22 cellular contexts compared by ENCODE assay signal in genomic region chr20:25339608-25340007, GRCh38. TPM values are rescaled to one million over a fixed set of nuclear protein-coding genes. Genes with fewer than 3 reads are reported as not detected.
A peak's percentile ranks its signal among the peaks of the same experiment; 100 is the strongest.
DNase-seq lines count a peak whose midpoint lies in the region; ATAC-seq, FAIRE-seq and TF ChIP-seq lines count a peak whose summit lies in the region.
"Had no signal": no experiment of that assay in that cellular context is flagged by ENCODE, and none has a peak within 500 bp of the region (broad histone marks: within the 10 kb centered on the region; RNA-seq: fewer than 3 reads in every experiment).

No MANE protein-coding gene starts in this region.

- BruUV-seq in Caco-2 (replicated peaks; lab: Mats Ljungman, UMichigan) (no TSS peak), HepG2 (replicated peaks; lab: Mats Ljungman, UMichigan) (no TSS peak)

- H3K27me3 Mint-ChIP-seq in Caco-2 (ENCODE audit: insufficient read depth, unreplicated experiment): no peaks in the 10 kb centered on the region
- no peaks in the 10 kb centered on the region for H3K27me3 Mint-ChIP-seq in neural progenitor cell (ENCODE audit: insufficient read depth, low read depth)
- H3K27me3 Mint-ChIP-seq: activated CD4-positive, alpha-beta memory T cell treated with anti-CD3 and anti-CD28 coated beads, Interleukin-2, amount 10 ng/mL, durations not matched to agents 7 days and 5 days; IgD-negative memory B cell; stimulated activated naive CD8-positive, alpha-beta T cell treated with anti-CD3 and anti-CD28 coated beads, Interleukin-15, amount 100 ng/mL, for 72 hours; T-helper 17 cell had no signal

- intact Hi-C loops in Caco-2 (cut with micrococcal nuclease; ENCODE audit: unreplicated experiment): loop anchor here (1.0 to 2.0 kb wide), 3 partner anchors 15 to 51 kb away; partner anchors contain the start of gene ABHD12
- intact Hi-C loops in HepG2 (cut with micrococcal nuclease; ENCODE audit: unreplicated experiment): loop anchor here (2.0 kb wide), 1 partner anchor 39 kb away; no protein-coding TSS in a partner anchor
- intact Hi-C loops in prostate gland (cut with DNase I): no loop called here

- H3K4me3 Mint-ChIP-seq in Caco-2 (ENCODE audit: unreplicated experiment) (peak overlapping the region; percentile 63), neural progenitor cell (no peak overlapping the region)
- H3K4me3 Mint-ChIP-seq: activated CD4-positive, alpha-beta memory T cell treated with anti-CD3 and anti-CD28 coated beads, Interleukin-2, amount 10 ng/mL, durations not matched to agents 7 days and 5 days; IgD-negative memory B cell; stimulated activated naive CD8-positive, alpha-beta T cell treated with anti-CD3 and anti-CD28 coated beads, Interleukin-15, amount 100 ng/mL, for 72 hours; T-helper 17 cell had no signal

- H2AFZ ChIP-seq in HepG2 (ENCODE audit: low read length): no peak overlapping the region
- no peak overlapping the region for H2AFZ ChIP-seq in neural progenitor cell (replicated peaks)

- peak overlapping the region; percentile 67 for H3K4me2 ChIP-seq in HepG2 (ENCODE audit: low read depth, low read length)
- H3K4me2 ChIP-seq in neural progenitor cell: no peak overlapping the region
- H3K4me2 ChIP-seq: BLaER1 had no signal

- H3K4me1 ChIP-seq in Caco-2 (peaks cover 51% of the 10 kb centered on the region), HepG2 (ENCODE audit: insufficient read depth, low read length) (peaks cover 45% of the 10 kb centered on the region), prostate gland (replicated peaks) (peaks cover 7% of the 10 kb centered on the region), neural progenitor cell (no peaks in the 10 kb centered on the region)
- H3K4me1 ChIP-seq: right atrium auricular region had no signal

- H3K27ac ChIP-seq in HepG2 (ENCODE audit: extremely low read length, insufficient read depth, low read length) (peak overlapping the region; percentile 70), prostate gland (peak overlapping the region; percentile 22 to 28), neural progenitor cell (no peak overlapping the region)
- H3K27ac ChIP-seq: BLaER1, right atrium auricular region, SK-N-MC had no signal

- WGBS in HepG2 (ENCODE audit: low lambda C conversion rate): 41% methylated on average over 12 of the region's 12 CpGs
- 60% methylated on average over 12 of the region's 12 CpGs for WGBS in prostate gland

- in situ Hi-C loops in HepG2 (cut with HindIII; ENCODE audit: extremely low pct_ligation_motif_present, low pct_unique_long_range_greater_than_20kb): no loop called here

- H4K20me1 ChIP-seq in HepG2 (ENCODE audit: insufficient read depth, low read length) (peaks cover 4% of the 10 kb centered on the region), neural progenitor cell (ENCODE audit: low read depth) (peaks cover 29% of the 10 kb centered on the region)

- peaks cover 9% of the 10 kb centered on the region for H3K9me3 Mint-ChIP-seq in Caco-2 (ENCODE audit: unreplicated experiment)
- H3K9me3 Mint-ChIP-seq in neural progenitor cell: peaks cover 12% of the 10 kb centered on the region
- H3K9me3 Mint-ChIP-seq: activated CD4-positive, alpha-beta memory T cell treated with anti-CD3 and anti-CD28 coated beads, Interleukin-2, amount 10 ng/mL, durations not matched to agents 7 days and 5 days; IgD-negative memory B cell; stimulated activated naive CD8-positive, alpha-beta T cell treated with anti-CD3 and anti-CD28 coated beads, Interleukin-15, amount 100 ng/mL, for 72 hours had no signal

- peak; percentile 15 for FAIRE-seq in HepG2 (lab: Jason Lieb, UNC)
- FAIRE-seq: bronchial epithelial cell had no signal

- POLR2A ChIA-PET in Caco-2 (lab: Charles Lee): interaction anchor here (1.2 kb wide), 1 partner anchor 68 kb away, joined by 4 read pairs; the partner anchor contains the start of gene GINS1
- POLR2A ChIA-PET in HepG2 (lab: Yijun Ruan, JAX): interaction anchor here (0.7 to 4.8 kb wide), 9 partner anchors 22 to 352 kb away, joined by 3 to 38 read pairs (median 8); partner anchors contain the start of genes ABHD12 and GINS1

- no peak for TF ChIP-seq RAD21 in HepG2 (CRISPR knock-in tag; IDR thresholded peaks at IDR 0.05)

- TF ChIP-seq CTCF in Caco-2 (IDR thresholded peaks at IDR 0.05; ENCODE audit: insufficient read depth in 1 of 2, low read depth in 1 of 2, low read length in 1 of 2, severe bottlenecking in 1 of 2, unreplicated experiment in 1 of 2): peak in 1 of 2 experiments; percentile 8
- TF ChIP-seq CTCF in HepG2 (CRISPR knock-in tag; IDR thresholded peaks at IDR 0.05): peak; percentile 16
- no peak for TF ChIP-seq CTCF in prostate gland (IDR thresholded peaks at IDR 0.05)
- TF ChIP-seq CTCF in GM20000 (IDR thresholded peaks at IDR 0.05; ENCODE audit: extremely low read depth, missing control alignments): no peak
- no peak for TF ChIP-seq CTCF in neural progenitor cell (IDR thresholded peaks at IDR 0.05)

- peak; percentile 72 to 77 for DNase-seq in Caco-2
- peak; percentile 56 for DNase-seq in NCI-H510A (lab: John Stamatoyannopoulos, UW)
- peak; percentile 46 for DNase-seq in HepG2 (ENCODE audit: low spot score)
- DNase-seq in prostate gland (ENCODE audit: low spot score): peak; percentile 70
- no peak for DNase-seq in T-helper 9 cell
- DNase-seq in GM20000 (ENCODE audit: low spot score): no peak
- DNase-seq in neural progenitor cell (ENCODE audit: low spot score): no peak
- DNase-seq: ACHN; activated CD4-positive, alpha-beta memory T cell treated with anti-CD3 and anti-CD28 coated beads, Interleukin-2, amount 10 ng/mL, durations not matched to agents 7 days and 5 days; activated gamma-delta T cell treated with Interleukin-2 at 50 U/mL for 16 hours; activated T-cell treated with anti-CD3 and anti-CD28 coated beads for 4 hours; left ventricle myocardium superior; NCI-H524 treated with DMSO at 0.1 percent for 48 hours; stimulated activated CD4-positive, alpha-beta T cell treated with anti-CD3 and anti-CD28 coated beads, Interleukin-12 subunit alpha, Interleukin-12 subunit beta, amount 100 ng/mL, for 4 hours; stimulated activated naive CD8-positive, alpha-beta T cell treated with anti-CD3 and anti-CD28 coated beads, Interleukin-15, amount 100 ng/mL, for 72 hours; T-helper 17 cell had no signal

- peak overlapping the region; percentile 79 for H3K27ac Mint-ChIP-seq in Caco-2 (ENCODE audit: unreplicated experiment)
- no peak overlapping the region for H3K27ac Mint-ChIP-seq in neural progenitor cell
- H3K27ac Mint-ChIP-seq: activated CD4-positive, alpha-beta memory T cell treated with anti-CD3 and anti-CD28 coated beads, Interleukin-2, amount 10 ng/mL, durations not matched to agents 7 days and 5 days had no signal

- TF ChIP-seq EP300 in HepG2 (IDR thresholded peaks at IDR 0.05; ENCODE audit: low read depth in 2 of 2, low read length in 2 of 2) (no peak), HepG2 (CRISPR knock-in tag; IDR thresholded peaks at IDR 0.05; ENCODE audit: borderline replicate concordance) (no peak)

- H3K4me3 ChIP-seq in Caco-2 (ENCODE audit: low read depth, low read length) (peak overlapping the region; percentile 10), HepG2 (replicated peaks in 1 of 3; ENCODE audit: insufficient read depth in 1 of 3, low read depth in 2 of 3, low read length in 3 of 3) (peak overlapping the region in 2 of 3 experiments; percentile 10 to 38; a peak in 2 of 6 replicates), prostate gland (no peak overlapping the region), neural progenitor cell (no peak overlapping the region)
- H3K4me3 ChIP-seq: BLaER1, right atrium auricular region, SK-N-MC had no signal

- no peaks in the 10 kb centered on the region for H3K27me3 ChIP-seq in Caco-2 (replicated peaks; ENCODE audit: control insufficient read depth, insufficient read depth, low read length)
- no peaks in the 10 kb centered on the region for H3K27me3 ChIP-seq in HepG2 (ENCODE audit: control insufficient read depth in 1 of 2, insufficient read depth in 2 of 2, low read length in 2 of 2)
- no peaks in the 10 kb centered on the region for H3K27me3 ChIP-seq in prostate gland (replicated peaks; ENCODE audit: insufficient read depth)
- no peaks in the 10 kb centered on the region for H3K27me3 ChIP-seq in neural progenitor cell
- H3K27me3 ChIP-seq: BLaER1, right atrium auricular region had no signal

- ATAC-seq in HepG2 (peak; percentile 71), HG02981 (IDR thresholded peaks at IDR 0.05; ENCODE audit: unreplicated experiment) (no peak)
- ATAC-seq: left ventricle myocardium superior; stimulated activated naive CD8-positive, alpha-beta T cell treated with anti-CD3 and anti-CD28 coated beads, Interleukin-15, amount 100 ng/mL, for 72 hours; T-helper 17 cell had no signal

- CTCF ChIA-PET in Caco-2 (lab: Charles Lee) (interaction anchor here (0.6 to 4.8 kb wide), 4 partner anchors 13 to 68 kb away, joined by 3 to 70 read pairs (median 4); partner anchors contain the start of gene GINS1), HepG2 (lab: Yijun Ruan, JAX; ENCODE audit: low intra/inter-chr PET ratio, low total read pairs) (interaction anchor here (5.6 kb wide), 1 partner anchor 59 kb away, joined by 45 read pairs; no protein-coding TSS in a partner anchor)

- peak overlapping the region; percentile 33 for H3K9ac ChIP-seq in HepG2 (ENCODE audit: insufficient read depth, low read depth, low read length)
- no peak overlapping the region for H3K9ac ChIP-seq in neural progenitor cell
- H3K9ac ChIP-seq: BLaER1 had no signal

- peaks cover 4% of the 10 kb centered on the region for H3F3A ChIP-seq in neural progenitor cell (ENCODE audit: low read depth)

- H3K36me3 ChIP-seq in Caco-2 (ENCODE audit: control insufficient read depth, insufficient read depth, low read length) (no peaks in the 10 kb centered on the region), HepG2 (replicated peaks in 1 of 2; ENCODE audit: control insufficient read depth in 1 of 2, insufficient read depth in 2 of 2, low read length in 2 of 2) (no peaks in the 10 kb centered on the region), prostate gland (no peaks in the 10 kb centered on the region), neural progenitor cell (peaks cover 5% of the 10 kb centered on the region)
- H3K36me3 ChIP-seq: right atrium auricular region had no signal

- no peaks in the 10 kb centered on the region for H3K9me3 ChIP-seq in Caco-2
- no peaks in the 10 kb centered on the region for H3K9me3 ChIP-seq in HepG2 (ENCODE audit: low read length)
- H3K9me3 ChIP-seq in prostate gland: no peaks in the 10 kb centered on the region
- no peaks in the 10 kb centered on the region for H3K9me3 ChIP-seq in neural progenitor cell (ENCODE audit: low read depth)
- H3K9me3 ChIP-seq: right atrium auricular region had no signal

- TF ChIP-seq POLR2A in HepG2 (IDR thresholded peaks at IDR 0.05; ENCODE audit: insufficient read depth in 1 of 2, low read depth in 2 of 2, low read length in 2 of 2) (peak in 1 of 2 experiments; percentile 46; a peak in 1 of 4 replicates), prostate gland (IDR thresholded peaks at IDR 0.05) (no peak)

- H3K79me2 ChIP-seq in HepG2 (ENCODE audit: insufficient read depth, low read length): peaks cover 41% of the 10 kb centered on the region
- peaks cover 57% of the 10 kb centered on the region for H3K79me2 ChIP-seq in neural progenitor cell (ENCODE audit: low read depth)

- H3K36me3 Mint-ChIP-seq in Caco-2 (ENCODE audit: insufficient read depth, unreplicated experiment): peaks cover 14% of the 10 kb centered on the region
- peaks cover 10% of the 10 kb centered on the region for H3K36me3 Mint-ChIP-seq in neural progenitor cell

- H3K4me1 Mint-ChIP-seq in Caco-2 (ENCODE audit: low read depth, unreplicated experiment) (peaks cover 42% of the 10 kb centered on the region), neural progenitor cell (peaks cover 3% of the 10 kb centered on the region)

RNA-seq across cellular contexts. Expression of gene ABHD12, which starts 51.0 kb away (rescaled TPM):
- 84.9 and 104 TPM in 2 replicates for total RNA-seq in Caco-2 (2022)
- total RNA-seq in HepG2 (2016; rRNA removed; fragmentation: Illumina TruSeq; extraction: Trizol): 43.1 and 72.1 TPM in 2 replicates
- 73.1 and 89.7 TPM in 2 replicates for total RNA-seq in HepG2 (2016; cell fraction: cytosol; rRNA removed; fragmentation: Illumina TruSeq; extraction: Trizol; ENCODE audit: low read depth)
- 38.1 and 70.5 TPM in 2 replicates for total RNA-seq in HepG2 (2016; cell fraction: insoluble cytoplasmic fraction; rRNA removed; fragmentation: Illumina TruSeq; extraction: Trizol)
- 99.5 and 113 TPM in 2 replicates for total RNA-seq in HepG2 (2016; cell fraction: membrane; rRNA removed; fragmentation: Illumina TruSeq; extraction: Trizol)
- total RNA-seq in HepG2 (2016; cell fraction: nucleus; rRNA removed; fragmentation: Illumina TruSeq; extraction: Trizol): 57.0 and 61.3 TPM in 2 replicates
- 23.5 and 28.9 TPM in 2 replicates for polyA plus RNA-seq in HepG2 (2011; rRNA removed)
- polyA plus RNA-seq in HepG2 (2011; cell fraction: cytosol; rRNA removed): 29.9 and 33.0 TPM in 2 replicates
- polyA plus RNA-seq in HepG2 (2011; cell fraction: nucleus; rRNA removed): 27.9 TPM in 2 replicates
- 51.1 and 71.7 TPM in 2 replicates for polyA plus RNA-seq in HepG2 (2012)
- polyA plus RNA-seq in HepG2 (2016; cell fraction: cytosol; fragmentation: Illumina TruSeq; extraction: Trizol; ENCODE audit: low read depth): 72.8 and 82.5 TPM in 2 replicates
- 45.4 and 52.7 TPM in 2 replicates for polyA plus RNA-seq in HepG2 (2016; cell fraction: insoluble cytoplasmic fraction; fragmentation: Illumina TruSeq; extraction: Trizol; ENCODE audit: low read depth)
- 96.3 and 99.8 TPM in 2 replicates for polyA plus RNA-seq in HepG2 (2016; cell fraction: membrane; fragmentation: Illumina TruSeq; extraction: Trizol; ENCODE audit: low read depth)
- polyA plus RNA-seq in HepG2 (2016; cell fraction: nucleus; fragmentation: Illumina TruSeq; extraction: Trizol; ENCODE audit: insufficient read depth, low read depth): 89.1 and 91.9 TPM in 2 replicates
- 28.9 and 42.1 TPM in 2 replicates for polyA minus RNA-seq in HepG2 (2011; rRNA and poly(A)+ RNA removed; ENCODE audit: low replicate concordance)
- polyA minus RNA-seq in HepG2 (2011; cell fraction: cytosol; rRNA and poly(A)+ RNA removed): 18.7 and 23.4 TPM in 2 replicates
- 40.6 and 42.5 TPM in 2 replicates for polyA minus RNA-seq in HepG2 (2011; cell fraction: nucleus; rRNA and poly(A)+ RNA removed)
- 10 to 100 TPM; 70.1 to 84.7 TPM for total RNA-seq in prostate gland
- total RNA-seq in neural progenitor cell (ENCODE audit: low replicate concordance): 20.8 and 29.8 TPM in 2 replicates

Comparison
In these comparisons a context has a peak if more than half of its experiments do, and no peak if none do; other contexts are left out.
1. DNase-seq: peak in Caco-2 (2 of 2), NCI-H510A (single experiment), HepG2 (single experiment) and prostate gland (single experiment); none in T-helper 9 cell (single experiment), GM20000 (single experiment) and neural progenitor cell (single experiment).
2. H3K4me3 ChIP-seq: peak in Caco-2 (single experiment) and HepG2 (2 of 3); none in prostate gland (0 of 2) and neural progenitor cell (single experiment).